Comparison of ENCODE assay signal across 6 cellular contexts in genomic region chr2:104420953-104421352, GRCh38.
"Had no signal": no experiment of that assay in that cellular context is flagged by ENCODE, and none has a peak within 500 bp of the region (broad histone marks: within the 10 kb centered on the region; RNA-seq: fewer than 3 reads in every experiment).

No MANE protein-coding gene starts in this region.

- H3K4me3 ChIP-seq: K562 had no signal

- H3K27ac ChIP-seq: HL-60 had no signal

- ATAC-seq: K562 had no signal

- DNase-seq: IMR-90, KBM-7, KG1 had no signal

- FAIRE-seq: HTR-8/SVneo, K562 had no signal
